Comparison of ENCODE assay signal across 1 cellular context in genomic region chr19:52857378-52858191, GRCh38.
TF ChIP-seq lines count a peak whose summit lies in the region.
"Not testable (repeated sequence)": the region's sequence is repeated elsewhere in the genome, so short reads cannot be mapped to it uniquely, and the experiment has no call there.

ZNF468 (minus strand) TSS chr19:52857619; CDS start chr19:52854272, 3,347 bp downstream.

TF ChIP-seq in HepG2, 621 proteins besides CTCF, POLR2A, EP300 and RAD21 (continued from another document):
- TF ChIP-seq, protein P1, sequence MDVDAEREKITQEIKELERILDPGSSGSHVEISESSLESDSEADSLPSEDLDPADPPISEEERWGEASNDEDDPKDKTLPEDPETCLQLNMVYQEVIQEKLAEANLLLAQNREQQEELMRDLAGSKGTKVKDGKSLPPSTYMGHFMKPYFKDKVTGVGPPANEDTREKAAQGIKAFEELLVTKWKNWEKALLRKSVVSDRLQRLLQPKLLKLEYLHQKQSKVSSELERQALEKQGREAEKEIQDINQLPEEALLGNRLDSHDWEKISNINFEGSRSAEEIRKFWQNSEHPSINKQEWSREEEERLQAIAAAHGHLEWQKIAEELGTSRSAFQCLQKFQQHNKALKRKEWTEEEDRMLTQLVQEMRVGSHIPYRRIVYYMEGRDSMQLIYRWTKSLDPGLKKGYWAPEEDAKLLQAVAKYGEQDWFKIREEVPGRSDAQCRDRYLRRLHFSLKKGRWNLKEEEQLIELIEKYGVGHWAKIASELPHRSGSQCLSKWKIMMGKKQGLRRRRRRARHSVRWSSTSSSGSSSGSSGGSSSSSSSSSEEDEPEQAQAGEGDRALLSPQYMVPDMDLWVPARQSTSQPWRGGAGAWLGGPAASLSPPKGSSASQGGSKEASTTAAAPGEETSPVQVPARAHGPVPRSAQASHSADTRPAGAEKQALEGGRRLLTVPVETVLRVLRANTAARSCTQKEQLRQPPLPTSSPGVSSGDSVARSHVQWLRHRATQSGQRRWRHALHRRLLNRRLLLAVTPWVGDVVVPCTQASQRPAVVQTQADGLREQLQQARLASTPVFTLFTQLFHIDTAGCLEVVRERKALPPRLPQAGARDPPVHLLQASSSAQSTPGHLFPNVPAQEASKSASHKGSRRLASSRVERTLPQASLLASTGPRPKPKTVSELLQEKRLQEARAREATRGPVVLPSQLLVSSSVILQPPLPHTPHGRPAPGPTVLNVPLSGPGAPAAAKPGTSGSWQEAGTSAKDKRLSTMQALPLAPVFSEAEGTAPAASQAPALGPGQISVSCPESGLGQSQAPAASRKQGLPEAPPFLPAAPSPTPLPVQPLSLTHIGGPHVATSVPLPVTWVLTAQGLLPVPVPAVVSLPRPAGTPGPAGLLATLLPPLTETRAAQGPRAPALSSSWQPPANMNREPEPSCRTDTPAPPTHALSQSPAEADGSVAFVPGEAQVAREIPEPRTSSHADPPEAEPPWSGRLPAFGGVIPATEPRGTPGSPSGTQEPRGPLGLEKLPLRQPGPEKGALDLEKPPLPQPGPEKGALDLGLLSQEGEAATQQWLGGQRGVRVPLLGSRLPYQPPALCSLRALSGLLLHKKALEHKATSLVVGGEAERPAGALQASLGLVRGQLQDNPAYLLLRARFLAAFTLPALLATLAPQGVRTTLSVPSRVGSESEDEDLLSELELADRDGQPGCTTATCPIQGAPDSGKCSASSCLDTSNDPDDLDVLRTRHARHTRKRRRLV (CRISPR knock-in tag; IDR thresholded peaks at IDR 0.05) = 0 out of 2 replicates have a peak, but pooled peaks have one; percentile 37
- TF ChIP-seq POGZ (CRISPR knock-in tag; IDR thresholded peaks at IDR 0.05) (peak; percentile 51; the same call in 1 of the 2 replicates), RBFOX2 (IDR thresholded peaks at IDR 0.05; ENCODE audit: low read depth, low read length) (peak; percentile 66), PHF20 (CRISPR knock-in tag; IDR thresholded peaks at IDR 0.05) (peak; percentile 66), MIER3 (CRISPR knock-in tag; IDR thresholded peaks at IDR 0.05; ENCODE audit: borderline replicate concordance) (peak; percentile 27; the same call in 1 of the 2 replicates), NR2F6 (CRISPR knock-in tag; IDR thresholded peaks at IDR 0.05) (peak; percentile 41; the same call in 1 of the 2 replicates), ZNF687 (CRISPR knock-in tag; IDR thresholded peaks at IDR 0.05) (peak; percentile 68), POLR2AphosphoS5 (IDR thresholded peaks at IDR 0.05; ENCODE audit: low read depth, low read length) (peak; percentile 70), ZFX (CRISPR knock-in tag; IDR thresholded peaks at IDR 0.05; ENCODE audit: low read depth) (0 out of 2 replicates have a peak, but pooled peaks have one; percentile 34), HNF4A (CRISPR knock-in tag; IDR thresholded peaks at IDR 0.05) (peak; percentile 69), ZNF788 (CRISPR knock-in tag; IDR thresholded peaks at IDR 0.05; ENCODE audit: borderline replicate concordance) (peak; percentile 58; the same call in 1 of the 2 replicates), ZNF772 (CRISPR knock-in tag; IDR thresholded peaks at IDR 0.05) (peak; percentile 64; the same call in 1 of the 2 replicates), ZNF691 (CRISPR knock-in tag; IDR thresholded peaks at IDR 0.05; ENCODE audit: borderline replicate concordance, low read depth) (0 out of 2 replicates have a peak, but pooled peaks have one; percentile 29), DMAP1 (CRISPR knock-in tag; IDR thresholded peaks at IDR 0.05) (0 out of 2 replicates have a peak, but pooled peaks have one; percentile 38), ZNF574 (CRISPR knock-in tag; IDR thresholded peaks at IDR 0.05) (peak; percentile 55; the same call in 1 of the 2 replicates), SAP130 (CRISPR knock-in tag; IDR thresholded peaks at IDR 0.05; ENCODE audit: low read depth) (peak; percentile 91), HDAC1 (CRISPR knock-in tag; IDR thresholded peaks at IDR 0.05) (peak; percentile 79), SP1 (CRISPR knock-in tag; IDR thresholded peaks at IDR 0.05) (peak; percentile 53; the same call in 1 of the 2 replicates), FOSL2 (CRISPR knock-in tag; IDR thresholded peaks at IDR 0.05) (0 out of 2 replicates have a peak, but pooled peaks have one; percentile 14), SP2 (CRISPR knock-in tag; IDR thresholded peaks at IDR 0.05) (peak; percentile 27; the same call in 1 of the 2 replicates), MAZ (CRISPR knock-in tag; IDR thresholded peaks at IDR 0.05; ENCODE audit: low read depth) (peak; percentile 61; the same call in 1 of the 2 replicates), KDM2A (CRISPR knock-in tag; IDR thresholded peaks at IDR 0.05; ENCODE audit: borderline replicate concordance, low read depth) (peak; percentile 79; the same call in 1 of the 2 replicates), GATAD2A (CRISPR knock-in tag; IDR thresholded peaks at IDR 0.05) (peak; percentile 35; the same call in 1 of the 2 replicates), HOXA3 (CRISPR knock-in tag; IDR thresholded peaks at IDR 0.05) (peak; percentile 20; the same call in 1 of the 2 replicates), PHF8 (CRISPR knock-in tag; IDR thresholded peaks at IDR 0.05) (peak; percentile 65), THAP11 (CRISPR knock-in tag; IDR thresholded peaks at IDR 0.05) (peak; percentile 57; the same call in 1 of the 2 replicates), IKZF5 (CRISPR knock-in tag; IDR thresholded peaks at IDR 0.05) (0 out of 2 replicates have a peak, but pooled peaks have one; percentile 37), KMT2A (CRISPR knock-in tag; IDR thresholded peaks at IDR 0.05) (peak; percentile 63; the same call in 1 of the 2 replicates), ZMYM4 (CRISPR knock-in tag; IDR thresholded peaks at IDR 0.05) (peak; percentile 74), PHF5A (CRISPR knock-in tag; IDR thresholded peaks at IDR 0.05; ENCODE audit: low read depth, unreplicated experiment) (peak; percentile 37)
- not testable (repeated sequence) for TF ChIP-seq NR2F6 (IDR thresholded peaks at IDR 0.05); SP1 (IDR thresholded peaks at IDR 0.05); MAZ (IDR thresholded peaks at IDR 0.05; ENCODE audit: borderline replicate concordance, low read depth, low read length)
- TF ChIP-seq, protein P2, sequence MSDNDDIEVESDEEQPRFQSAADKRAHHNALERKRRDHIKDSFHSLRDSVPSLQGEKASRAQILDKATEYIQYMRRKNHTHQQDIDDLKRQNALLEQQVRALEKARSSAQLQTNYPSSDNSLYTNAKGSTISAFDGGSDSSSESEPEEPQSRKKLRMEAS (IDR thresholded peaks at IDR 0.05) = peak; percentile 42; the same call in 1 of the 2 replicates
- TF ChIP-seq, protein P3, sequence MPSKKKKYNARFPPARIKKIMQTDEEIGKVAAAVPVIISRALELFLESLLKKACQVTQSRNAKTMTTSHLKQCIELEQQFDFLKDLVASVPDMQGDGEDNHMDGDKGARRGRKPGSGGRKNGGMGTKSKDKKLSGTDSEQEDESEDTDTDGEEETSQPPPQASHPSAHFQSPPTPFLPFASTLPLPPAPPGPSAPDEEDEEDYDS (CRISPR knock-in tag; IDR thresholded peaks at IDR 0.05) = 0 out of 2 replicates have a peak, but pooled peaks have one; percentile 26
